ENCODE assay signal across 2 cellular contexts in the genomic region with DNA sequence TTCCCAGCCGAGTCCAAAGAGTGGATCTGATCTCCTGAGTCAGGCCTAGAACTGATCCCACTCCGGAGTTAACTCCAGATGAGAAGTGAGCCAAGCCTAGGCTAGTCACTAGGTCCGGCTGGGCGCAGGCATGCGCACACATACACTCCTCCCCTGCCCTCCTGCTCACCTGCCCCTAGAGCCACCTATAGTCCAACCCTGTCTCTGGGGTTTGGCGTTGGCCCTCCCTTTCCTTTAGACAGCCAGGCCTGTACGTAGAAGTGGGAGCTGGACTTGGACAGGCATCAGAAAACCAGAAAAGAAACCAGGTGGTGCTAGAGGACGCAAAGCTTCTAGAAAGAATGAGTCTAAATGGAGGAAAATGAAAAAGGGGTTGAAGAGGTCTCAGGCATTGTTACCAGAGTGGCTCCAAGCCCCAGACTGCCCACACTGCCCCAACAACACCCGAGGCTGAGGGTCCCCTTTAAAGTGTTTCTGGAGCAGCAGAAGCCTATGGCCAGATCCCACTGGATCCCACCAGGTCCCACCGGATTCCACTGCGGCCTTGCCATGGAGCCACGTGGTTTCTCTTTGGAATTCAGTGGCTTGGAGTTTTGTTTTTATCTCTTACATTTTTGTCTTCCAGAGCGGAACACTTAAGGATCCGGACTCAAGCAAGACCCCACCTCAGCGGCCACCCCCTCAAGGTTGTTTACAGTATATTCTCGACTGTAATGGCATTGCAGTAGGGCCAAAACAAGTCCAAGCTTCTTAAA.
TF ChIP-seq lines count a peak whose summit lies in the region.

No MANE protein-coding gene starts in this region.

TF ChIP-seq in HepG2, 621 proteins besides CTCF, POLR2A, EP300 and RAD21:
- TF ChIP-seq ZNF367 (CRISPR knock-in tag; IDR thresholded peaks at IDR 0.05; ENCODE audit: borderline replicate concordance) (no peak), STAG1 (CRISPR knock-in tag; IDR thresholded peaks at IDR 0.05) (0 out of 2 replicates have a peak, but pooled peaks have one; percentile 18), FOXM1 (CRISPR knock-in tag; IDR thresholded peaks at IDR 0.05) (no peak), TARDBP (CRISPR knock-in tag; IDR thresholded peaks at IDR 0.05) (no peak), MTF1 (CRISPR knock-in tag; IDR thresholded peaks at IDR 0.05) (no peak), ZNF30 (CRISPR knock-in tag; IDR thresholded peaks at IDR 0.05) (no peak)
TF ChIP-seq in HepG2: peak in this region for 1.

TF ChIP-seq in H1, 55 proteins besides CTCF, POLR2A, EP300 and RAD21:
- TF ChIP-seq TCF12 (IDR thresholded peaks at IDR 0.05; ENCODE audit: low read depth, low read length) (no peak), SIX5 (IDR thresholded peaks at IDR 0.05; ENCODE audit: low read depth, low read length) (no peak), BACH1 (IDR thresholded peaks at IDR 0.05; ENCODE audit: low read length) (no peak), TBP (IDR thresholded peaks at IDR 0.05; ENCODE audit: low read depth, low read length) (no peak), POLR2AphosphoS5 (IDR thresholded peaks at IDR 0.05; ENCODE audit: low read depth, low read length) (no peak), CHD1 (IDR thresholded peaks at IDR 0.05; ENCODE audit: low read depth, low read length) (no peak), YY1 (IDR thresholded peaks at IDR 0.05; ENCODE audit: low read depth, low read length) (no peak), CHD2 (IDR thresholded peaks at IDR 0.05; ENCODE audit: low read length) (no peak), TEAD4 (IDR thresholded peaks at IDR 0.05; ENCODE audit: low read depth, low read length) (no peak), SUZ12 (IDR thresholded peaks at IDR 0.05; ENCODE audit: low read length) (no peak), CBX5 (IDR thresholded peaks at IDR 0.05; ENCODE audit: low read depth, low read length) (no peak), KDM4A (IDR thresholded peaks at IDR 0.05; ENCODE audit: low read depth, low read length, severe bottlenecking) (no peak)
- TF ChIP-seq, protein P1, sequence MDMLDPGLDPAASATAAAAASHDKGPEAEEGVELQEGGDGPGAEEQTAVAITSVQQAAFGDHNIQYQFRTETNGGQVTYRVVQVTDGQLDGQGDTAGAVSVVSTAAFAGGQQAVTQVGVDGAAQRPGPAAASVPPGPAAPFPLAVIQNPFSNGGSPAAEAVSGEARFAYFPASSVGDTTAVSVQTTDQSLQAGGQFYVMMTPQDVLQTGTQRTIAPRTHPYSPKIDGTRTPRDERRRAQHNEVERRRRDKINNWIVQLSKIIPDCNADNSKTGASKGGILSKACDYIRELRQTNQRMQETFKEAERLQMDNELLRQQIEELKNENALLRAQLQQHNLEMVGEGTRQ (IDR thresholded peaks at IDR 0.05; ENCODE audit: low read length) = no peak
